14 cellular contexts compared by ENCODE assay signal in genomic region chr9:126474201-126474765, GRCh38.
A peak's percentile ranks its signal among the peaks of the same experiment; 100 is the strongest.
DNase-seq lines count a peak whose midpoint lies in the region; ATAC-seq, FAIRE-seq and TF ChIP-seq lines count a peak whose summit lies in the region.
"Had no signal": no experiment of that assay in that cellular context is flagged by ENCODE, and none has a peak within 500 bp of the region (broad histone marks: within the 10 kb centered on the region; RNA-seq: fewer than 3 reads in every experiment).

No MANE protein-coding gene starts in this region.

- DNase-seq in ELR (ENCODE audit: low read depth) (peak; percentile 81), fibroblast of lung (ENCODE audit: low read depth in 2 of 2) (peak; percentile 14 to 76), smooth muscle cell (lab: John Stamatoyannopoulos, UW; ENCODE audit: unreplicated experiment) (no peak), kidney (no peak), NOMO-1 treated with dmso at 0.1 percent for 144 hours (lab: John Stamatoyannopoulos, UW; ENCODE audit: unreplicated experiment) (no peak), islet precursor cell (no peak)
- DNase-seq in stimulated activated CD4-positive, alpha-beta T cell treated with anti-CD3 and anti-CD28 coated beads, Interleukin-2, amount 100 ng/mL, for 24 hours = no peak
- DNase-seq: activated CD4-positive, alpha-beta T cell treated with anti-CD3 and anti-CD28 coated beads, Interleukin-2, amount 10 ng/mL, durations not matched to agents 24 days and 14 days; DMS 273 treated with DMSO at 0.1 percent for 48 hours; mucosa of descending colon; T-helper 2 cell had no signal

- H3K9me3 ChIP-seq in fibroblast of lung (ENCODE audit: control insufficient read depth, insufficient read depth, low read depth, low read length) (no peaks in the 10 kb centered on the region), smooth muscle cell (replicated peaks; ENCODE audit: low read depth) (no peaks in the 10 kb centered on the region), kidney (ENCODE audit: control insufficient read depth in 1 of 2, low read length in 2 of 2) (no peaks in the 10 kb centered on the region)
- H3K9me3 ChIP-seq: mucosa of descending colon had no signal

- no peak for TF ChIP-seq CTCF in fibroblast of lung (conservative IDR thresholded peaks at IDR 0.05 in 1 of 2, IDR thresholded peaks at IDR 0.05 in 1 of 2; ENCODE audit: low read depth in 1 of 2, low read length in 2 of 2)
- no peak for TF ChIP-seq CTCF in smooth muscle cell (IDR thresholded peaks at IDR 0.05; ENCODE audit: borderline replicate concordance, insufficient read depth, poor library complexity, severe bottlenecking)
- no peak for TF ChIP-seq CTCF in kidney (IDR thresholded peaks at IDR 0.05; ENCODE audit: borderline replicate concordance, extremely low read depth, insufficient read depth)

- H3K4me2 ChIP-seq in fibroblast of lung (ENCODE audit: extremely low read depth, insufficient read depth, low read length) (peak overlapping the region; percentile 64), smooth muscle cell (peak overlapping the region; percentile 70)

- intact Hi-C loops in kidney (cut with DNase I) = no loop called here

- H3K4me3 ChIP-seq in fibroblast of lung (replicated peaks in 1 of 4; ENCODE audit: control extremely low read depth in 1 of 4, insufficient read depth in 1 of 4, low read depth in 3 of 4, low read length in 4 of 4) = no peak overlapping the region
- H3K4me3 ChIP-seq in smooth muscle cell = no peak overlapping the region
- no peak overlapping the region for H3K4me3 ChIP-seq in kidney (ENCODE audit: low read length in 2 of 2)
- H3K4me3 ChIP-seq: GM12878, mucosa of descending colon had no signal

- H3K27ac ChIP-seq in fibroblast of lung (ENCODE audit: insufficient read depth, low read length) = no peak overlapping the region
- H3K27ac ChIP-seq in smooth muscle cell (ENCODE audit: low read depth) = peak overlapping the region; percentile 77
- H3K27ac ChIP-seq in kidney (ENCODE audit: low read depth in 2 of 2, low read length in 2 of 2) = no peak overlapping the region

- H4K20me1 ChIP-seq in fibroblast of lung (ENCODE audit: control insufficient read depth, extremely low read depth, insufficient read depth, low read length) = no peaks in the 10 kb centered on the region
- H4K20me1 ChIP-seq in smooth muscle cell (ENCODE audit: low read depth) = no peaks in the 10 kb centered on the region

- no peak overlapping the region for H3K9ac ChIP-seq in fibroblast of lung (ENCODE audit: insufficient read depth, low read length)
- peak overlapping the region; percentile 68 for H3K9ac ChIP-seq in smooth muscle cell (ENCODE audit: low read depth)
- H3K9ac ChIP-seq in kidney (ENCODE audit: low read length in 2 of 2) = no peak overlapping the region

- H3F3A ChIP-seq in smooth muscle cell (ENCODE audit: low read depth) = no peaks in the 10 kb centered on the region

- no peak overlapping the region for H2AFZ ChIP-seq in fibroblast of lung (ENCODE audit: low read length)
- H2AFZ ChIP-seq in smooth muscle cell (ENCODE audit: low read depth) = no peak overlapping the region

- H3K36me3 ChIP-seq in fibroblast of lung (ENCODE audit: control insufficient read depth, insufficient read depth, low read length) (no peaks in the 10 kb centered on the region), smooth muscle cell (ENCODE audit: low read depth) (no peaks in the 10 kb centered on the region), kidney (ENCODE audit: control insufficient read depth in 1 of 2, insufficient read depth in 2 of 2, low read length in 2 of 2) (no peaks in the 10 kb centered on the region)

- H3K27me3 ChIP-seq in fibroblast of lung (ENCODE audit: control insufficient read depth, insufficient read depth, low read length) (no peaks in the 10 kb centered on the region), smooth muscle cell (ENCODE audit: low read depth) (no peaks in the 10 kb centered on the region)

- ATAC-seq in SK-N-SH treated with all-trans-retinoic acid at 6 μM for 48 hours = peak; percentile 79
- ATAC-seq: esophagus mucosa, GM12878, mucosa of descending colon had no signal

- H3K79me2 ChIP-seq in fibroblast of lung (ENCODE audit: control insufficient read depth, insufficient read depth, low read length) (no peaks in the 10 kb centered on the region), smooth muscle cell (ENCODE audit: low read depth) (no peaks in the 10 kb centered on the region)

- H3K4me1 ChIP-seq in fibroblast of lung (ENCODE audit: control insufficient read depth, extremely low read depth, insufficient read depth, low read length) (peaks cover 7% of the 10 kb centered on the region), smooth muscle cell (ENCODE audit: low read depth) (peaks cover 34% of the 10 kb centered on the region), kidney (ENCODE audit: control insufficient read depth in 1 of 2, insufficient read depth in 1 of 2, low read depth in 1 of 2, low read length in 2 of 2) (peaks cover 0 to 2% of the 10 kb centered on the region in 2 donors)

- FAIRE-seq in kidney (lab: Jason Lieb, UNC) = no peak
- FAIRE-seq: GM12878 had no signal

- WGBS in smooth muscle cell (ENCODE audit: low lambda C conversion rate) = 53% methylated on average over 7 of the region's 7 CpGs

TF ChIP-seq in SK-N-SH treated with all-trans-retinoic acid at 6 μM for 48 hours, 23 proteins besides CTCF, POLR2A, EP300 and RAD21 (continues in another document):
- TF ChIP-seq ZNF70 (CRISPR knock-in tag; IDR thresholded peaks at IDR 0.05) (no peak), ZFP30 (CRISPR knock-in tag; IDR thresholded peaks at IDR 0.05) (no peak), CREB5 (CRISPR knock-in tag; IDR thresholded peaks at IDR 0.05; ENCODE audit: low read depth) (no peak), OSR1 (CRISPR knock-in tag; IDR thresholded peaks at IDR 0.05) (no peak), ZFP3 (CRISPR knock-in tag; IDR thresholded peaks at IDR 0.05) (no peak), BACH2 (CRISPR knock-in tag; IDR thresholded peaks at IDR 0.05; ENCODE audit: borderline replicate concordance) (no peak), TSHZ2 (CRISPR knock-in tag; IDR thresholded peaks at IDR 0.05) (no peak), GLIS3 (CRISPR knock-in tag; IDR thresholded peaks at IDR 0.05) (no peak), POU6F1 (CRISPR knock-in tag; IDR thresholded peaks at IDR 0.05; ENCODE audit: borderline replicate concordance, low read depth) (no peak)

Comparison
In these comparisons a context has a peak if more than half of its experiments do, and no peak if none do; other contexts are left out.
1. DNase-seq: peak in ELR (single experiment) and fibroblast of lung (2 of 2); none in smooth muscle cell (single experiment), kidney (single experiment), stimulated activated CD4-positive, alpha-beta T cell treated with anti-CD3 and anti-CD28 coated beads, Interleukin-2, amount 100 ng/mL, for 24 hours (0 of 2), NOMO-1 treated with dmso at 0.1 percent for 144 hours (single experiment) and islet precursor cell (single experiment).